In genomic region chr15:29269485-29270168, GRCh38 we compare ENCODE assay signal across 8 cellular contexts. TPM values are rescaled to one million over a fixed set of nuclear protein-coding genes. Genes with fewer than 3 reads are reported as not detected.
DNase-seq lines count a peak whose midpoint lies in the region; ATAC-seq and TF ChIP-seq lines count a peak whose summit lies in the region.

NSMCE3 (minus strand) TSS chr15:29269822; CDS start chr15:29269705, 117 bp downstream.

- peak; percentile 54 for DNase-seq in AG09309 (ENCODE audit: low read depth)
- DNase-seq in NCI-H345 treated with DMSO at 0.1 percent for 48 hours (lab: John Stamatoyannopoulos, UW; ENCODE audit: unreplicated experiment): peak; percentile 56
- peak; percentile 90 for DNase-seq in activated CD4-positive, CD25-positive, alpha-beta regulatory T cell treated with anti-CD3 and anti-CD28 coated beads, Interleukin-2, amount 50 U/mL, for 72 hours
- peak; percentile 91 for DNase-seq in cerebellum (ENCODE audit: low spot score)
- DNase-seq in kidney glomerular epithelial cell (lab: John Stamatoyannopoulos, UW): peak; percentile 83
- DNase-seq in stimulated activated CD4-positive, alpha-beta T cell treated with anti-CD3 and anti-CD28 coated beads, Interleukin-15, amount 100 ng/mL, for 48 hours (ENCODE audit: low read depth in 2 of 2): peak; percentile 83 to 85

- peak; percentile 92 for ATAC-seq in GM19023 (IDR thresholded peaks at IDR 0.05; ENCODE audit: unreplicated experiment)
- ATAC-seq in HG03196 (IDR thresholded peaks at IDR 0.05; ENCODE audit: unreplicated experiment): peak; percentile 86

- no peak for TF ChIP-seq CTCF in AG09309 (IDR thresholded peaks at IDR 0.05; ENCODE audit: control insufficient read depth, insufficient read depth, low read depth, low read length, missing control alignments)

- H3K4me3 ChIP-seq in AG09309 (ENCODE audit: control insufficient read depth, low read depth, low read length): peak within 1 kb of the TSS; percentile 86

RNA-seq across cellular contexts. Expression of gene NSMCE3, which starts in this region (rescaled TPM):
- total RNA-seq in cerebellum: 8.2 TPM

Comparison
In these comparisons a context has a peak if more than half of its experiments do, and no peak if none do; other contexts are left out.
1. Peak in every context shown above with its lines: DNase-seq, ATAC-seq and H3K4me3 ChIP-seq.